Comparison of ENCODE assay signal across 1 cellular context in genomic region chr1:173570370-173571030, GRCh38.
TF ChIP-seq lines count a peak whose summit lies in the region.

No MANE protein-coding gene starts in this region.

TF ChIP-seq in GM23338, 12 proteins besides CTCF, POLR2A, EP300 and RAD21 (continued from another document):
- TF ChIP-seq, protein P1, sequence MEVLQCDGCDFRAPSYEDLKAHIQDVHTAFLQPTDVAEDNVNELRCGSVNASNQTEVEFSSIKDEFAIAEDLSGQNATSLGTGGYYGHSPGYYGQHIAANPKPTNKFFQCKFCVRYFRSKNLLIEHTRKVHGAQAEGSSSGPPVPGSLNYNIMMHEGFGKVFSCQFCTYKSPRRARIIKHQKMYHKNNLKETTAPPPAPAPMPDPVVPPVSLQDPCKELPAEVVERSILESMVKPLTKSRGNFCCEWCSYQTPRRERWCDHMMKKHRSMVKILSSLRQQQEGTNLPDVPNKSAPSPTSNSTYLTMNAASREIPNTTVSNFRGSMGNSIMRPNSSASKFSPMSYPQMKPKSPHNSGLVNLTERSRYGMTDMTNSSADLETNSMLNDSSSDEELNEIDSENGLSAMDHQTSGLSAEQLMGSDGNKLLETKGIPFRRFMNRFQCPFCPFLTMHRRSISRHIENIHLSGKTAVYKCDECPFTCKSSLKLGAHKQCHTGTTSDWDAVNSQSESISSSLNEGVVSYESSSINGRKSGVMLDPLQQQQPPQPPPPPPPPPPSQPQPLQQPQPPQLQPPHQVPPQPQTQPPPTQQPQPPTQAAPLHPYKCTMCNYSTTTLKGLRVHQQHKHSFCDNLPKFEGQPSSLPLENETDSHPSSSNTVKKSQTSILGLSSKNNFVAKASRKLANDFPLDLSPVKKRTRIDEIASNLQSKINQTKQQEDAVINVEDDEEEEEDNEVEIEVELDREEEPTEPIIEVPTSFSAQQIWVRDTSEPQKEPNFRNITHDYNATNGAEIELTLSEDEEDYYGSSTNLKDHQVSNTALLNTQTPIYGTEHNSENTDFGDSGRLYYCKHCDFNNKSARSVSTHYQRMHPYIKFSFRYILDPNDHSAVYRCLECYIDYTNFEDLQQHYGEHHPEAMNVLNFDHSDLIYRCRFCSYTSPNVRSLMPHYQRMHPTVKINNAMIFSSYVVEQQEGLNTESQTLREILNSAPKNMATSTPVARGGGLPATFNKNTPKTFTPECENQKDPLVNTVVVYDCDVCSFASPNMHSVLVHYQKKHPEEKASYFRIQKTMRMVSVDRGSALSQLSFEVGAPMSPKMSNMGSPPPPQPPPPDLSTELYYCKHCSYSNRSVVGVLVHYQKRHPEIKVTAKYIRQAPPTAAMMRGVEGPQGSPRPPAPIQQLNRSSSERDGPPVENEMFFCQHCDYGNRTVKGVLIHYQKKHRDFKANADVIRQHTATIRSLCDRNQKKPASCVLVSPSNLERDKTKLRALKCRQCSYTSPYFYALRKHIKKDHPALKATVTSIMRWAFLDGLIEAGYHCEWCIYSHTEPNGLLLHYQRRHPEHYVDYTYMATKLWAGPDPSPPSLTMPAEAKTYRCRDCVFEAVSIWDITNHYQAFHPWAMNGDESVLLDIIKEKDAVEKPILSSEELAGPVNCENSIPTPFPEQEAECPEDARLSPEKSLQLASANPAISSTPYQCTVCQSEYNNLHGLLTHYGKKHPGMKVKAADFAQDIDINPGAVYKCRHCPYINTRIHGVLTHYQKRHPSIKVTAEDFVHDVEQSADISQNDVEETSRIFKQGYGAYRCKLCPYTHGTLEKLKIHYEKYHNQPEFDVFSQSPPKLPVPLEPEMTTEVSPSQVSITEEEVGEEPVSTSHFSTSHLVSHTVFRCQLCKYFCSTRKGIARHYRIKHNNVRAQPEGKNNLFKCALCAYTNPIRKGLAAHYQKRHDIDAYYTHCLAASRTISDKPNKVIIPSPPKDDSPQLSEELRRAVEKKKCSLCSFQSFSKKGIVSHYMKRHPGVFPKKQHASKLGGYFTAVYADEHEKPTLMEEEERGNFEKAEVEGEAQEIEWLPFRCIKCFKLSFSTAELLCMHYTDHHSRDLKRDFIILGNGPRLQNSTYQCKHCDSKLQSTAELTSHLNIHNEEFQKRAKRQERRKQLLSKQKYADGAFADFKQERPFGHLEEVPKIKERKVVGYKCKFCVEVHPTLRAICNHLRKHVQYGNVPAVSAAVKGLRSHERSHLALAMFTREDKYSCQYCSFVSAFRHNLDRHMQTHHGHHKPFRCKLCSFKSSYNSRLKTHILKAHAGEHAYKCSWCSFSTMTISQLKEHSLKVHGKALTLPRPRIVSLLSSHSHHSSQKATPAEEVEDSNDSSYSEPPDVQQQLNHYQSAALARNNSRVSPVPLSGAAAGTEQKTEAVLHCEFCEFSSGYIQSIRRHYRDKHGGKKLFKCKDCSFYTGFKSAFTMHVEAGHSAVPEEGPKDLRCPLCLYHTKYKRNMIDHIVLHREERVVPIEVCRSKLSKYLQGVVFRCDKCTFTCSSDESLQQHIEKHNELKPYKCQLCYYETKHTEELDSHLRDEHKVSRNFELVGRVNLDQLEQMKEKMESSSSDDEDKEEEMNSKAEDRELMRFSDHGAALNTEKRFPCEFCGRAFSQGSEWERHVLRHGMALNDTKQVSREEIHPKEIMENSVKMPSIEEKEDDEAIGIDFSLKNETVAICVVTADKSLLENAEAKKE (CRISPR knock-in tag; IDR thresholded peaks at IDR 0.05): no peak
- TF ChIP-seq EZH2phosphoT487 (IDR thresholded peaks at IDR 0.05; ENCODE audit: unreplicated experiment) (no peak), NANOG (IDR thresholded peaks at IDR 0.05; ENCODE audit: borderline replicate concordance) (no peak)
- TF ChIP-seq, protein P2, sequence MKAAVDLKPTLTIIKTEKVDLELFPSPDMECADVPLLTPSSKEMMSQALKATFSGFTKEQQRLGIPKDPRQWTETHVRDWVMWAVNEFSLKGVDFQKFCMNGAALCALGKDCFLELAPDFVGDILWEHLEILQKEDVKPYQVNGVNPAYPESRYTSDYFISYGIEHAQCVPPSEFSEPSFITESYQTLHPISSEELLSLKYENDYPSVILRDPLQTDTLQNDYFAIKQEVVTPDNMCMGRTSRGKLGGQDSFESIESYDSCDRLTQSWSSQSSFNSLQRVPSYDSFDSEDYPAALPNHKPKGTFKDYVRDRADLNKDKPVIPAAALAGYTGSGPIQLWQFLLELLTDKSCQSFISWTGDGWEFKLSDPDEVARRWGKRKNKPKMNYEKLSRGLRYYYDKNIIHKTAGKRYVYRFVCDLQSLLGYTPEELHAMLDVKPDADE (IDR thresholded peaks at IDR 0.05): no peak
TF ChIP-seq in GM23338: peak in this region for 0.
